In the genomic region with DNA sequence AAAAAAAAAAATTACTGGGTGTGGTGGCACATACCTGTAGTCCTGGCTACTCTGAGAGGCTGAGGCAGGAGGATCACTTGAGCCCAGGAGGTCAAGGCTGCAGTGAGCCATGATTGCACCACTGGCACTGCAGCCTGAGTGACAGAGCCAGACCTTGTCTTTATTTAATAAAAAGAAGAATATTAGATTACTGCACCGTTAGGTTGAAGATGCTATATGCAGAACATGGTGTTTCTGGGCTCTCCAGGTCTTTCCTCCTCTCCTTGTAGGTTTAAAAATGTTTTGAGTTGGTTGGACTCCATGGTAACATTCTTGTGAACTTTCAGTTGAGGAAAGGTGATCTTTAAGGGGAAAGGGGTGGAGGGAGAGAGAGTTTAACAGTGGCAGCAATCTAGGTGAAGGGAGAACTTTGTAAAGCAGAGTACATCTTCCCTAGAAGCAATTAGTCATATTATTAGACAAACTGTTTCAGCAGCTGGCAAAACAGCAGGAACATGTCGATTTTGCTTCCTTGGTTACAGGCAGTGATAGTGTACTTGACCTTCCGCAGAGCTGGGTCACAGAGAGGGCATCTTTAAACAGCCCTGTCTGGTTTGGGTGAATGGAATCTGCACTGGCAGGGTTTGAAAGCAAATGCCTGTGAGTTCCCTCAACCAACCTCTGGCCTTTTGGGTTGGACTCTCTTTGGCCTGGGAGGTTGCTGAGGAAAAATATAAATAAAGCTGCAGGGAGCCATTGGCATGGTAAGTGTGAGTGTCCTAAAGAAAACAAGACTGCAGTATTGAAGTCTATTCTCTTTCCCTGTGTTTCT, we compare ENCODE assay signal across 10 cellular contexts. TPM values are rescaled to one million over a fixed set of nuclear protein-coding genes. Genes with fewer than 3 reads are reported as not detected.
DNase-seq lines count a peak whose midpoint lies in the region; ATAC-seq, FAIRE-seq and TF ChIP-seq lines count a peak whose summit lies in the region.
"Had no signal": no experiment of that assay in that cellular context is flagged by ENCODE, and none has a peak within 500 bp of the region (broad histone marks: within the 10 kb centered on the region; RNA-seq: fewer than 3 reads in every experiment).

No MANE protein-coding gene starts in this region.

- H2BK5ac ChIP-seq in H1 (ENCODE audit: low read depth, low read length): no peak overlapping the region

- FAIRE-seq in H1 (lab: Jason Lieb, UNC): peak; percentile 55

- TF ChIP-seq CTCF in H1 (IDR thresholded peaks at IDR 0.05; ENCODE audit: control extremely low read depth in 1 of 3, insufficient read depth in 1 of 3, low read depth in 1 of 3, low read length in 3 of 3): no peak

- peaks cover 25% of the 10 kb centered on the region for H3K4me1 ChIP-seq in CD4-positive, alpha-beta memory T cell (ENCODE audit: insufficient read depth, low read length)
- H3K4me1 ChIP-seq in H1 (replicated peaks in 1 of 4; ENCODE audit: control insufficient read depth in 3 of 4, insufficient read depth in 4 of 4, low read length in 3 of 4): peaks cover 0 to 9% (median 5%) of the 10 kb centered on the region in 4 experiments; a peak in 5 of 7 replicates

- CTCF ChIA-PET in CD4-positive, alpha-beta memory T cell (lab: Charles Lee; ENCODE audit: partially characterized antibody): no interaction called here
- CTCF ChIA-PET in H1 (lab: Charles Lee; ENCODE audit: partially characterized antibody): interaction anchor here (0.7 to 1.5 kb wide), 5 partner anchors 7 to 69 kb away, joined by 3 to 5 read pairs (median 4); no protein-coding TSS in a partner anchor

- no peaks in the 10 kb centered on the region for H3K27me3 Mint-ChIP-seq in CD4-positive, alpha-beta memory T cell
- no peaks in the 10 kb centered on the region for H3K27me3 Mint-ChIP-seq in memory B cell

- H3K4ac ChIP-seq in H1 (replicated peaks; ENCODE audit: insufficient read length, low read depth, low read length): no peak overlapping the region

- TF ChIP-seq EP300 in H1 (IDR thresholded peaks at IDR 0.05; ENCODE audit: borderline replicate concordance in 1 of 2, low read depth in 2 of 2, low read length in 2 of 2): no peak

- peaks cover 37 to 41% of the 10 kb centered on the region in 2 experiments for H4K20me1 ChIP-seq in H1 (replicated peaks in 1 of 2; ENCODE audit: control insufficient read depth in 1 of 2, insufficient read depth in 2 of 2, low read length in 2 of 2)

- no peak overlapping the region for H2AFZ ChIP-seq in H1 (ENCODE audit: low read length)

- no peak overlapping the region for H3K14ac ChIP-seq in H1 (ENCODE audit: insufficient read length)

- H2AK5ac ChIP-seq in H1 (ENCODE audit: low read depth, low read length): no peak overlapping the region

- no peak overlapping the region for H3K9ac ChIP-seq in H1 (replicated peaks in 1 of 4; ENCODE audit: extremely low read depth in 1 of 4, low read depth in 3 of 4, low read length in 3 of 4)

- H4K8ac ChIP-seq in H1 (ENCODE audit: extremely low read depth, insufficient read depth, low read length): no peak overlapping the region

- H3K9me3 Mint-ChIP-seq in CD4-positive, alpha-beta memory T cell: no peaks in the 10 kb centered on the region
- H3K9me3 Mint-ChIP-seq in memory B cell: no peaks in the 10 kb centered on the region

- no peak overlapping the region for H4K91ac ChIP-seq in H1 (replicated peaks; ENCODE audit: insufficient read length, low read length)

- no peaks in the 10 kb centered on the region for H3K9me3 ChIP-seq in CD4-positive, alpha-beta memory T cell (ENCODE audit: control insufficient read depth in 1 of 2, low read length in 2 of 2)
- no peaks in the 10 kb centered on the region for H3K9me3 ChIP-seq in H1 (ENCODE audit: insufficient read depth in 2 of 2, low read depth in 1 of 2, low read length in 1 of 2)
- H3K9me3 ChIP-seq: spleen had no signal

- POLR2A ChIA-PET in CD4-positive, alpha-beta memory T cell (lab: Charles Lee; ENCODE audit: partially characterized antibody): no interaction called here
- POLR2A ChIA-PET in H1 (lab: Charles Lee; ENCODE audit: partially characterized antibody): interaction anchor here (0.6 to 1.6 kb wide), 5 partner anchors 11 to 109 kb away, joined by 3 to 5 read pairs (median 4); a partner anchor contains a TSS

- no peak overlapping the region for H3K27ac ChIP-seq in CD4-positive, alpha-beta memory T cell (ENCODE audit: low read depth, low read length)
- no peak overlapping the region for H3K27ac ChIP-seq in H1 (ENCODE audit: low read depth, low read length)

- intact Hi-C loops in CD4-positive, alpha-beta memory T cell (cut with micrococcal nuclease): no loop called here

- H3K23me2 ChIP-seq in H1 (ENCODE audit: low read depth, low read length): no peaks in the 10 kb centered on the region

- no peaks in the 10 kb centered on the region for H3K27me3 ChIP-seq in CD4-positive, alpha-beta memory T cell (ENCODE audit: insufficient read depth, low read length)
- peaks cover 0 to 8% (median 0%) of the 10 kb centered on the region in 4 experiments; a peak in 1 of 7 replicates for H3K27me3 ChIP-seq in H1 (replicated peaks in 1 of 4; ENCODE audit: control insufficient read depth in 3 of 4, extremely low read depth in 1 of 4, insufficient read depth in 3 of 4, low read length in 3 of 4)
- H3K27me3 ChIP-seq: spleen had no signal

- H3K79me1 ChIP-seq in H1 (ENCODE audit: low read depth, low read length): peaks cover 5% of the 10 kb centered on the region; the same call in 1 of the 2 replicates

- peaks cover 5% of the 10 kb centered on the region in 2 donors for H3K36me3 Mint-ChIP-seq in CD4-positive, alpha-beta memory T cell
- H3K36me3 Mint-ChIP-seq in memory B cell: no peaks in the 10 kb centered on the region

- H3K4me2 ChIP-seq in H1 (ENCODE audit: insufficient read depth in 1 of 2, low read depth in 2 of 2, low read length in 2 of 2): peak overlapping the region; percentile 14 to 43; a peak in 2 of 4 replicates

- H2BK20ac ChIP-seq in H1 (ENCODE audit: low read length): no peak overlapping the region

- 52% methylated on average over 3 of the region's 3 CpGs; no CpG with 5 or more reads in 1 of the 2 experiments for WGBS in H1 (ENCODE audit: extremely low coverage in 1 of 2, insufficient coverage in 1 of 2, insufficient read length in 1 of 2, insufficient replicate concordance in 2 of 2, low coverage in 1 of 2, low lambda C conversion rate in 2 of 2, missing lambda C conversion rate in 1 of 2), 2 experiments

- no peak overlapping the region for H2BK120ac ChIP-seq in H1 (replicated peaks; ENCODE audit: low read depth, low read length)

- no peaks in the 10 kb centered on the region for H3K36me3 ChIP-seq in CD4-positive, alpha-beta memory T cell (ENCODE audit: insufficient read depth, low read length)
- H3K36me3 ChIP-seq in H1 (ENCODE audit: control insufficient read depth in 2 of 4, insufficient read depth in 4 of 4, low read length in 3 of 4): no peaks in the 10 kb centered on the region
- H3K36me3 ChIP-seq: spleen had no signal

- H3K4me3 ChIP-seq in CD4-positive, alpha-beta memory T cell (ENCODE audit: low read length in 2 of 2): no peak overlapping the region
- no peak overlapping the region for H3K4me3 ChIP-seq in H1 (ENCODE audit: extremely low read depth in 1 of 4, insufficient read depth in 2 of 4, low read depth in 3 of 4, low read length in 4 of 4)
- H3K4me3 ChIP-seq: spleen had no signal

- no peak overlapping the region for H3K18ac ChIP-seq in H1 (ENCODE audit: extremely low read depth, low read length)

- no peak overlapping the region for H3K23ac ChIP-seq in H1 (ENCODE audit: insufficient read length)

- H3K79me2 ChIP-seq in H1 (ENCODE audit: control insufficient read depth in 1 of 2, insufficient read depth in 2 of 2, low read length in 2 of 2): peaks cover 0 to 73% of the 10 kb centered on the region in 2 experiments; a peak in 3 of 4 replicates

- no peak overlapping the region for H4K5ac ChIP-seq in H1 (ENCODE audit: insufficient read length, low read depth, low read length)

- H3K4me1 Mint-ChIP-seq in CD4-positive, alpha-beta memory T cell: peaks cover 30 to 63% (median 53%) of the 10 kb centered on the region in 4 donors
- H3K4me1 Mint-ChIP-seq in memory B cell: peaks cover 29% of the 10 kb centered on the region

- no peak overlapping the region for H3K56ac ChIP-seq in H1 (replicated peaks; ENCODE audit: insufficient read length, low read depth, low read length)

- no peak overlapping the region for H2BK15ac ChIP-seq in H1 (ENCODE audit: low read length)

- H3K27ac Mint-ChIP-seq in CD4-positive, alpha-beta memory T cell: peak overlapping the region in 4 of 7 donors; percentile 29 to 76 (median 49)
- peak overlapping the region; percentile 1 for H3K27ac Mint-ChIP-seq in memory B cell

- DNase-seq in CD4-positive, alpha-beta memory T cell: no peak
- peak; percentile 46 for DNase-seq in NCI-H2029 treated with DMSO at 0.1 percent for 48 hours (lab: John Stamatoyannopoulos, UW)
- DNase-seq in H1 (ENCODE audit: low read depth in 1 of 2, low spot score in 2 of 2): peak in 1 of 2 experiments; percentile 33
- no peak for DNase-seq in memory B cell (ENCODE audit: low spot score in 2 of 2)
- DNase-seq in SIG-M5 (lab: John Stamatoyannopoulos, UW): no peak
- DNase-seq in HPDE6-E6E7 (ENCODE audit: extremely low spot score): no peak
- DNase-seq: erythroblast, spleen had no signal

- H3K4me3 Mint-ChIP-seq in CD4-positive, alpha-beta memory T cell: no peak overlapping the region
- no peak overlapping the region for H3K4me3 Mint-ChIP-seq in memory B cell

- no peak for TF ChIP-seq POLR2A in H1 (IDR thresholded peaks at IDR 0.05; ENCODE audit: control extremely low read depth in 1 of 2, low read depth in 2 of 2, low read length in 2 of 2)

- H2BK12ac ChIP-seq in H1 (ENCODE audit: low read depth, low read length): no peak overlapping the region

- TF ChIP-seq RAD21 in H1 (IDR thresholded peaks at IDR 0.05 in 1 of 2, conservative IDR thresholded peaks at IDR 0.05 in 1 of 2; ENCODE audit: low read depth in 2 of 2, low read length in 2 of 2): no peak

- ATAC-seq in memory B cell (ENCODE audit: low read depth) (no peak), HG02759 (IDR thresholded peaks at IDR 0.05; ENCODE audit: unreplicated experiment) (no peak), HG02970 (IDR thresholded peaks at IDR 0.05; ENCODE audit: low FRiP score, unreplicated experiment) (no peak)

RNA-seq across cellular contexts. Expression of a gene that starts 42.8 kb away (rescaled TPM):
- 100 to 1,000 TPM in 1 of 2 experiments, 10 to 100 TPM in 1; 94.3 to 103 TPM for total RNA-seq in CD4-positive, alpha-beta memory T cell
- 10 to 100 TPM in 1 of 2 donors, 1 to 10 TPM in 1; 5.5 to 15.5 TPM for polyA plus RNA-seq in CD4-positive, alpha-beta memory T cell
- 43.1 and 44.4 TPM in 2 replicates for total RNA-seq in H1 (2021; fragmentation: NEBNext Ultra II Directional; extraction: Animal tissue kit (Norgen Biotek cat#: 25700))
- 16.6 and 17.5 TPM in 2 replicates for polyA plus RNA-seq in H1 (2011; rRNA removed)
- polyA plus RNA-seq in H1 (2011; cell fraction: cytosol; rRNA removed): 18.1 TPM
- 78.9 TPM for polyA plus RNA-seq in H1 (2011; cell fraction: nucleus; rRNA removed)
- polyA plus RNA-seq in H1 (2012, experiment 1 of 2): 18.7 to 28.5 TPM (median 26.7 TPM) in 4 replicates
- polyA plus RNA-seq in H1 (2012, experiment 2 of 2): 2.1 TPM
- 26.7 TPM for polyA plus RNA-seq in H1 (2013, experiment 1 of 2)
- polyA plus RNA-seq in H1 (2013, experiment 2 of 2): 23.9 TPM
- polyA minus RNA-seq in H1 (2011; rRNA and poly(A)+ RNA removed): 54.6 and 58.7 TPM in 2 replicates
- 34.1 TPM for polyA minus RNA-seq in H1 (2011; cell fraction: cytosol; rRNA and poly(A)+ RNA removed)
- 93.2 TPM for polyA minus RNA-seq in H1 (2011; cell fraction: nucleus; rRNA and poly(A)+ RNA removed)
